In genomic region chr19:47313754-47314133, GRCh38 we compare ENCODE assay signal across 17 cellular contexts. TPM values are rescaled to one million over a fixed set of nuclear protein-coding genes. Genes with fewer than 3 reads are reported as not detected.
A peak's percentile ranks its signal among the peaks of the same experiment; 100 is the strongest.
DNase-seq lines count a peak whose midpoint lies in the region; ATAC-seq and TF ChIP-seq lines count a peak whose summit lies in the region.
"Had no signal": no experiment of that assay in that cellular context is flagged by ENCODE, and none has a peak within 500 bp of the region (broad histone marks: within the 10 kb centered on the region; RNA-seq: fewer than 3 reads in every experiment).

No MANE protein-coding gene starts in this region.

- no peak overlapping the region for H3K4me2 ChIP-seq in PC-9

- DNase-seq in CD14-positive monocyte (ENCODE audit: low spot score) (no peak), PC-9 (no peak), left lobe of liver (ENCODE audit: low spot score) (no peak), thoracic aorta (ENCODE audit: low spot score) (no peak), NOMO-1 treated with dmso at 0.1 percent for 144 hours (lab: John Stamatoyannopoulos, UW; ENCODE audit: unreplicated experiment) (no peak)
- DNase-seq in effector CD4-positive, alpha-beta T cell: no peak
- DNase-seq in activated effector memory CD4-positive, alpha-beta T cell treated with anti-CD3 and anti-CD28 coated beads, Interleukin-2, amount 50 U/mL, for 16 hours: no peak
- DNase-seq: GDM1; NCI-H1436 treated with DMSO at 0.1 percent for 48 hours; NCI-H2171 treated with DMSO at 0.1 percent for 48 hours; NK-92 treated with Interleukin-12 subunit alpha and Interleukin-12 subunit beta, amount 100 ng/mL, for 24 hours had no signal

- H2AFZ ChIP-seq in PC-9: no peak overlapping the region

- H3K4me3 ChIP-seq in PC-9: no peak overlapping the region
- peak overlapping the region; percentile 53 for H3K4me3 ChIP-seq in thoracic aorta
- H3K4me3 ChIP-seq: GM12878, HAP-1, SJCRH30 had no signal

- ATAC-seq in left lobe of liver (peak; percentile 3), thoracic aorta (ENCODE audit: insufficient number of reproducible peaks, low FRiP score, low read depth) (no peak)
- ATAC-seq: GM12878 had no signal

- BruUV-seq in PC-9 (replicated peaks; lab: Mats Ljungman, UMichigan): no TSS peak

- H3K27me3 Mint-ChIP-seq in CD14-positive monocyte (ENCODE audit: low read depth in 3 of 3): peaks cover 3 to 14% (median 3%) of the 10 kb centered on the region in 3 donors

- H3K36me3 ChIP-seq in PC-9 (ENCODE audit: low read depth) (no peaks in the 10 kb centered on the region), thoracic aorta (no peaks in the 10 kb centered on the region)
- H3K36me3 ChIP-seq: HAP-1, SJCRH30 had no signal

- peaks cover 71% of the 10 kb centered on the region for H3K4me1 Mint-ChIP-seq in CD14-positive monocyte

- H3K9me3 Mint-ChIP-seq in CD14-positive monocyte: peaks cover 0 to 11% (median 3%) of the 10 kb centered on the region in 7 donors

- TF ChIP-seq CTCF in CD14-positive monocyte (IDR thresholded peaks at IDR 0.05): no peak
- no peak for TF ChIP-seq CTCF in PC-9 (conservative IDR thresholded peaks at IDR 0.05)
- TF ChIP-seq CTCF in thoracic aorta (IDR thresholded peaks at IDR 0.05): no peak

- H3F3A ChIP-seq in PC-9 (ENCODE audit: insufficient read depth, low read depth): peaks cover 40% of the 10 kb centered on the region; the same call in 1 of the 2 replicates

- H3K27ac ChIP-seq in PC-9 (peak overlapping the region; percentile 4; the same call in 1 of the 2 replicates), thoracic aorta (peak overlapping the region in 1 of 2 donors; percentile 29)
- H3K27ac ChIP-seq: C4-2B, HL-60, SJCRH30 had no signal

- CTCF ChIA-PET in PC-9 (lab: Charles Lee): no interaction called here

- H4K20me1 ChIP-seq in PC-9 (ENCODE audit: insufficient read depth): no peaks in the 10 kb centered on the region

- H3K4me1 ChIP-seq in PC-9 (replicated peaks; ENCODE audit: insufficient read depth): peaks cover 32% of the 10 kb centered on the region
- peaks cover 10 to 15% of the 10 kb centered on the region in 2 donors for H3K4me1 ChIP-seq in thoracic aorta (ENCODE audit: control insufficient read depth in 1 of 2, low read depth in 2 of 2)
- H3K4me1 ChIP-seq: HAP-1 had no signal

- POLR2A ChIA-PET in PC-9 (lab: Charles Lee; ENCODE audit: unreplicated experiment): no interaction called here

- intact Hi-C loops in CD14-positive monocyte (cut with micrococcal nuclease): no loop called here
- intact Hi-C loops in PC-9 (cut with micrococcal nuclease; ENCODE audit: unreplicated experiment): no loop called here

- H3K9me2 ChIP-seq in PC-9 (ENCODE audit: insufficient read depth): no peaks in the 10 kb centered on the region

- H3K27ac Mint-ChIP-seq in CD14-positive monocyte: peak overlapping the region; percentile 88 to 100 (median 96)

- no peaks in the 10 kb centered on the region for H3K79me2 ChIP-seq in PC-9 (ENCODE audit: low read depth)

- H3K27me3 ChIP-seq in PC-9 (ENCODE audit: insufficient read depth, low read depth): no peaks in the 10 kb centered on the region
- H3K27me3 ChIP-seq in thoracic aorta (replicated peaks; ENCODE audit: insufficient read depth): no peaks in the 10 kb centered on the region
- H3K27me3 ChIP-seq: SJCRH30 had no signal

- H3K9me3 ChIP-seq in PC-9 (ENCODE audit: insufficient read depth, low read depth) (no peaks in the 10 kb centered on the region), thoracic aorta (no peaks in the 10 kb centered on the region)
- H3K9me3 ChIP-seq: HAP-1, SJCRH30 had no signal

- peak overlapping the region; percentile 75 to 99 for H3K4me3 Mint-ChIP-seq in CD14-positive monocyte

- peaks cover 74 to 81% of the 10 kb centered on the region in 2 donors for H3K36me3 Mint-ChIP-seq in CD14-positive monocyte

RNA-seq across cellular contexts. Expression of gene C5AR1, which starts 4.1 kb away (rescaled TPM):
- polyA plus RNA-seq in CD14-positive monocyte: 100 to 1,000 TPM; 143 to 320 TPM
- total RNA-seq in PC-9 (2021): 8.5 and 10.8 TPM in 2 replicates
- 6.2 TPM for total RNA-seq in left lobe of liver
- 10 to 100 TPM; 37.6 to 51.9 TPM for total RNA-seq in thoracic aorta
- total RNA-seq: SJCRH30 had no signal

RNA-seq across cellular contexts. Expression of gene C5AR2, which starts 18.2 kb away (rescaled TPM):
- polyA plus RNA-seq in CD14-positive monocyte: 1 to 10 TPM; 2.4 to 4.3 TPM
- total RNA-seq in PC-9 (2021) (not detected in 2 replicates), left lobe of liver (2.2 TPM), thoracic aorta (10 to 100 TPM; 10.3 to 25.7 TPM)
- total RNA-seq: A673, GM12878, SJCRH30 had no signal

RNA-seq across cellular contexts. Expression of gene DHX34, which starts 35.4 kb away (rescaled TPM):
- polyA plus RNA-seq in CD14-positive monocyte: 1 to 10 TPM; 3.4 to 3.8 TPM
- total RNA-seq in PC-9 (2021) (23.0 TPM in 2 replicates), left lobe of liver (5.9 TPM), thoracic aorta (10 to 100 TPM; 20.4 to 21.3 TPM)

RNA-seq across cellular contexts. Expression of gene INAFM1, which starts 39.1 kb away (rescaled TPM):
- 1 to 10 TPM; 6.5 to 7.3 TPM for polyA plus RNA-seq in CD14-positive monocyte
- total RNA-seq in PC-9 (2021) (13.5 and 21.3 TPM in 2 replicates), left lobe of liver (5.6 TPM), thoracic aorta (10 to 100 TPM; 10.3 to 18.6 TPM)

RNA-seq across cellular contexts. Expression of gene CCDC9, which starts 57.4 kb away (rescaled TPM):
- polyA plus RNA-seq in CD14-positive monocyte: 1 to 10 TPM; 6.3 to 7.6 TPM
- total RNA-seq in PC-9 (2021) (34.7 and 37.0 TPM in 2 replicates), left lobe of liver (10.4 TPM), thoracic aorta (10 to 100 TPM; 26.7 to 38.9 TPM)
